25 cellular contexts compared by ENCODE assay signal in the genomic region with DNA sequence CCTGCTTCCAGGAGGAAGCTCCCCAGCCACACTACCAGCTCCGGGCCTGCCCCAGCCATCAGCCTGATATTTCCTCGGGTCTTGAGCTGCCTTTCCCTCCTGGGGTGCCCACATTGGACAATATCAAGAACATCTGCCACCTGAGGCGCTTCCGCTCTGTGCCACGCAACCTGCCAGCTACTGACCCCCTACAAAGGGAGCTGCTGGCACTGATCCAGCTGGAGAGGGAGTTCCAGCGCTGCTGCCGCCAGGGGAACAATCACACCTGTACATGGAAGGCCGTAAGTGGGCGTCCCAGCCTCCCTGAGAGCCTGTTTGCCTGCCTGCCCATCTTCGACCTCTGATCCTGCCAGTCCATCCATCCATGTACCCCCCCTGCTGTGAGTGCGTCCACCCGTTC. TPM values are rescaled to one million over a fixed set of nuclear protein-coding genes. Genes with fewer than 3 reads are reported as not detected.
A peak's percentile ranks its signal among the peaks of the same experiment; 100 is the strongest.
DNase-seq lines count a peak whose midpoint lies in the region; ATAC-seq and TF ChIP-seq lines count a peak whose summit lies in the region.
"Had no signal": no experiment of that assay in that cellular context is flagged by ENCODE, and none has a peak within 500 bp of the region (broad histone marks: within the 10 kb centered on the region; RNA-seq: fewer than 3 reads in every experiment).

No MANE protein-coding gene starts in this region.

- H3K4me1 ChIP-seq in heart left ventricle (peaks cover 0 to 36% (median 22%) of the 10 kb centered on the region in 12 donors), gastrocnemius medialis (peaks cover 6 to 18% of the 10 kb centered on the region in 2 donors)

- WGBS in heart left ventricle, 4 donors = 93 to 95% (median 95%) methylated on average over 10 to 12 of the region's 12 CpGs

- DNase-seq in Right ventricle myocardium superior (peak; percentile 31), heart left ventricle (no peak), NCI-H2171 treated with DMSO at 0.1 percent for 48 hours (lab: John Stamatoyannopoulos, UW) (peak; percentile 23), dedifferentiated amniotic fluid mesenchymal stem cell (ENCODE audit: extremely low spot score) (peak; percentile 10), KBM-7 (no peak), gastrocnemius medialis (no peak)
- DNase-seq in activated CD4-positive, alpha-beta T cell treated with anti-CD3 and anti-CD28 coated beads, Interleukin-2, amount 10 ng/mL, durations not matched to agents 7 days and 5 days = no peak
- DNase-seq: activated CD4-positive, alpha-beta memory T cell treated with anti-CD3 and anti-CD28 coated beads for 36 hours; activated naive CD4-positive, alpha-beta T cell treated with anti-CD3 and anti-CD28 coated beads, Interleukin-2, amount 50 U/mL, for 16 hours; activated T-cell treated with anti-CD3 and anti-CD28 coated beads, Interleukin-2, amount 50 U/mL, for 1 hour; DND-41; GM23248; hippocampal formation; NCI-H1930; stimulated activated CD4-positive, alpha-beta T cell treated with anti-CD3 and anti-CD28 coated beads, Interleukin-12 subunit alpha, Interleukin-12 subunit beta, amount 100 ng/mL, for 4 hours; WERI-Rb-1 had no signal

- peaks cover 9% of the 10 kb centered on the region for H3K36me3 Mint-ChIP-seq in activated CD4-positive, alpha-beta T cell treated with anti-CD3 and anti-CD28 coated beads, Interleukin-2, amount 10 ng/mL, durations not matched to agents 7 days and 5 days (ENCODE audit: low read depth)

- H3K27me3 Mint-ChIP-seq in activated CD4-positive, alpha-beta T cell treated with anti-CD3 and anti-CD28 coated beads, Interleukin-2, amount 10 ng/mL, durations not matched to agents 7 days and 5 days = no peaks in the 10 kb centered on the region
- H3K27me3 Mint-ChIP-seq: activated CD4-positive, alpha-beta memory T cell treated with anti-CD3 and anti-CD28 coated beads for 36 hours had no signal

- H3K4me3 ChIP-seq in heart left ventricle (no peak overlapping the region), gastrocnemius medialis (no peak overlapping the region)
- H3K4me3 ChIP-seq: A549, GM23248, neural progenitor cell had no signal

- H3K9me3 ChIP-seq in heart left ventricle (no peaks in the 10 kb centered on the region), gastrocnemius medialis (no peaks in the 10 kb centered on the region)
- H3K9me3 ChIP-seq: A549 had no signal

- H3K4me3 Mint-ChIP-seq in activated CD4-positive, alpha-beta T cell treated with anti-CD3 and anti-CD28 coated beads, Interleukin-2, amount 10 ng/mL, durations not matched to agents 7 days and 5 days = no peak overlapping the region
- H3K4me3 Mint-ChIP-seq: activated CD4-positive, alpha-beta memory T cell treated with anti-CD3 and anti-CD28 coated beads for 36 hours; stimulated activated effector memory CD8-positive, alpha-beta T cell treated with anti-CD3 and anti-CD28 coated beads, Interleukin-12 subunit alpha, Interleukin-12 subunit beta, amount 100 ng/mL, for 72 hours; T-helper 1 cell treated with Interleukin-12 subunit alpha and Interleukin-12 subunit beta and Interleukin-4 antibody, amounts not matched to agents 30 μg/mL and 1 μg/mL, for 36 hours had no signal

- H3K27me3 ChIP-seq in heart left ventricle (no peaks in the 10 kb centered on the region), gastrocnemius medialis (no peaks in the 10 kb centered on the region)
- H3K27me3 ChIP-seq: neural progenitor cell had no signal

- H3K36me3 ChIP-seq in heart left ventricle = peaks cover 0 to 45% (median 9%) of the 10 kb centered on the region in 9 donors
- H3K36me3 ChIP-seq in gastrocnemius medialis = peaks cover 0 to 12% of the 10 kb centered on the region in 2 donors
- H3K36me3 ChIP-seq: neural progenitor cell had no signal

- no peak for ATAC-seq in Right ventricle myocardium superior (ENCODE audit: poor library complexity)
- ATAC-seq in heart left ventricle = no peak
- no peak for ATAC-seq in GM18498 (IDR thresholded peaks at IDR 0.05; ENCODE audit: unreplicated experiment)
- ATAC-seq in gastrocnemius medialis = no peak
- ATAC-seq: A549; Right ventricle myocardium inferior; stimulated activated effector memory CD8-positive, alpha-beta T cell treated with anti-CD3 and anti-CD28 coated beads, Interleukin-12 subunit alpha, Interleukin-12 subunit beta, amount 100 ng/mL, for 72 hours had no signal

- H3K27ac ChIP-seq in heart left ventricle = no peak overlapping the region
- no peak overlapping the region for H3K27ac ChIP-seq in gastrocnemius medialis
- H3K27ac ChIP-seq: A549, C4-2B, GM23248, neural progenitor cell, WERI-Rb-1 had no signal

- TF ChIP-seq POLR2A in heart left ventricle (IDR thresholded peaks at IDR 0.05) (no peak), gastrocnemius medialis (IDR thresholded peaks at IDR 0.05) (no peak)

- no peaks in the 10 kb centered on the region for H3K9me3 Mint-ChIP-seq in activated CD4-positive, alpha-beta T cell treated with anti-CD3 and anti-CD28 coated beads, Interleukin-2, amount 10 ng/mL, durations not matched to agents 7 days and 5 days
- H3K9me3 Mint-ChIP-seq: activated CD4-positive, alpha-beta memory T cell treated with anti-CD3 and anti-CD28 coated beads for 36 hours; neural progenitor cell; stimulated activated effector memory CD8-positive, alpha-beta T cell treated with anti-CD3 and anti-CD28 coated beads, Interleukin-12 subunit alpha, Interleukin-12 subunit beta, amount 100 ng/mL, for 72 hours; T-helper 1 cell treated with Interleukin-12 subunit alpha and Interleukin-12 subunit beta and Interleukin-4 antibody, amounts not matched to agents 30 μg/mL and 1 μg/mL, for 36 hours had no signal

- POLR2A ChIA-PET in activated CD4-positive, alpha-beta T cell treated with anti-CD3 and anti-CD28 coated beads, Interleukin-2, amount 10 ng/mL, durations not matched to agents 7 days and 5 days (lab: Charles Lee) = no interaction called here

- intact Hi-C loops in Right ventricle myocardium superior (cut with DNase I) (no loop called here), heart left ventricle (cut with DNase I) (no loop called here), gastrocnemius medialis (cut with DNase I; ENCODE audit: low total_unique reads) (loop anchor here (10.0 kb wide), 1 partner anchor 147 kb away; the partner anchor contains the start of gene RPRD2)

- CTCF ChIA-PET in activated CD4-positive, alpha-beta T cell treated with anti-CD3 and anti-CD28 coated beads, Interleukin-2, amount 10 ng/mL, durations not matched to agents 7 days and 5 days (lab: Charles Lee) = interaction anchor here (0.6 kb wide), 1 partner anchor 31 kb away, joined by 3 read pairs; no protein-coding TSS in a partner anchor

- TF ChIP-seq CTCF in heart left ventricle (IDR thresholded peaks at IDR 0.05) (no peak), gastrocnemius medialis (IDR thresholded peaks at IDR 0.05 in 4 of 5, conservative IDR thresholded peaks at IDR 0.05 in 1 of 5) (no peak)

- no peak overlapping the region for H3K27ac Mint-ChIP-seq in activated CD4-positive, alpha-beta T cell treated with anti-CD3 and anti-CD28 coated beads, Interleukin-2, amount 10 ng/mL, durations not matched to agents 7 days and 5 days
- H3K27ac Mint-ChIP-seq: activated CD4-positive, alpha-beta memory T cell treated with anti-CD3 and anti-CD28 coated beads for 36 hours; neural progenitor cell; T-helper 1 cell treated with Interleukin-12 subunit alpha and Interleukin-12 subunit beta and Interleukin-4 antibody, amounts not matched to agents 30 μg/mL and 1 μg/mL, for 36 hours had no signal

- in situ Hi-C loops in KBM-7 (cut with MboI; ENCODE audit: low pct_unique_long_range_greater_than_20kb, low sequenced_read_pairs) = no loop called here
- in situ Hi-C loops in gastrocnemius medialis (cut with MboI; ENCODE audit: low sequenced_read_pairs in 4 of 4) = no loop called here

- H3K4me1 Mint-ChIP-seq in activated CD4-positive, alpha-beta T cell treated with anti-CD3 and anti-CD28 coated beads, Interleukin-2, amount 10 ng/mL, durations not matched to agents 7 days and 5 days = peaks cover 17% of the 10 kb centered on the region

RNA-seq across cellular contexts. Expression of gene ECM1, which starts 3.6 kb away (rescaled TPM):
- 16.7 TPM for total RNA-seq in Right ventricle myocardium superior
- total RNA-seq in heart left ventricle = 10 to 100 TPM; 10.9 to 35.3 (median 15.4) TPM
- polyA plus RNA-seq in heart left ventricle = 10 to 100 TPM; 11.3 to 15.6 TPM
- 1 to 10 TPM in 1 of 2 experiments, under 1 TPM in 1; 0.87 to 1.2 TPM for total RNA-seq in activated CD4-positive, alpha-beta T cell treated with anti-CD3 and anti-CD28 coated beads, Interleukin-2, amount 10 ng/mL, durations not matched to agents 7 days and 5 days
- total RNA-seq in gastrocnemius medialis = 1 to 10 TPM; 1.5 to 8.5 (median 5.6) TPM

RNA-seq across cellular contexts. Expression of gene FALEC, which starts 4.0 kb away (rescaled TPM):
- total RNA-seq in Right ventricle myocardium superior = not detected
- total RNA-seq in heart left ventricle = under 1 TPM in 2 of 9 donors, not detected in 7; 0.51 to 0.96 TPM
- polyA plus RNA-seq in heart left ventricle = under 1 TPM; 0.18 to 0.46 TPM
- under 1 TPM in 1 of 2 experiments, not detected in 1; 0.64 TPM for total RNA-seq in activated CD4-positive, alpha-beta T cell treated with anti-CD3 and anti-CD28 coated beads, Interleukin-2, amount 10 ng/mL, durations not matched to agents 7 days and 5 days
- total RNA-seq in gastrocnemius medialis = not detected
- total RNA-seq: activated CD4-positive, alpha-beta memory T cell treated with anti-CD3 and anti-CD28 coated beads for 36 hours; GM23248; HT-29; renal cortical epithelial cell; Right ventricle myocardium inferior had no signal

RNA-seq across cellular contexts. Expression of gene TARS2, which starts 24.3 kb away (rescaled TPM):
- total RNA-seq in Right ventricle myocardium superior (28.0 TPM), heart left ventricle (10 to 100 TPM; 21.9 to 46.5 (median 28.9) TPM), gastrocnemius medialis (10 to 100 TPM; 15.0 to 26.7 (median 18.4) TPM)
- 10 to 100 TPM; 23.6 to 29.0 TPM for polyA plus RNA-seq in heart left ventricle
- total RNA-seq in activated CD4-positive, alpha-beta T cell treated with anti-CD3 and anti-CD28 coated beads, Interleukin-2, amount 10 ng/mL, durations not matched to agents 7 days and 5 days = 10 to 100 TPM; 31.9 to 35.9 TPM

RNA-seq across cellular contexts. Expression of gene ADAMTSL4, which starts 37.7 kb away (rescaled TPM):
- 64.4 TPM for total RNA-seq in Right ventricle myocardium superior
- 10 to 100 TPM; 19.2 to 69.0 (median 40.9) TPM for total RNA-seq in heart left ventricle
- polyA plus RNA-seq in heart left ventricle = 10 to 100 TPM; 41.1 to 61.7 TPM
- total RNA-seq in activated CD4-positive, alpha-beta T cell treated with anti-CD3 and anti-CD28 coated beads, Interleukin-2, amount 10 ng/mL, durations not matched to agents 7 days and 5 days = under 1 TPM; 0.06 to 0.15 TPM
- total RNA-seq in gastrocnemius medialis = 10 to 100 TPM in 2 of 4 donors, 1 to 10 TPM in 2; 5.6 to 30.0 (median 10.7) TPM
- total RNA-seq: HT-29 had no signal

Comparison
In these comparisons a context has a peak if more than half of its experiments do, and no peak if none do; other contexts are left out.
1. DNase-seq: peak in Right ventricle myocardium superior (single experiment), NCI-H2171 treated with DMSO at 0.1 percent for 48 hours (single experiment) and dedifferentiated amniotic fluid mesenchymal stem cell (single experiment); none in heart left ventricle (0 of 5), KBM-7 (single experiment), activated CD4-positive, alpha-beta T cell treated with anti-CD3 and anti-CD28 coated beads, Interleukin-2, amount 10 ng/mL, durations not matched to agents 7 days and 5 days (single experiment) and gastrocnemius medialis (0 of 2).